In the genomic region with DNA sequence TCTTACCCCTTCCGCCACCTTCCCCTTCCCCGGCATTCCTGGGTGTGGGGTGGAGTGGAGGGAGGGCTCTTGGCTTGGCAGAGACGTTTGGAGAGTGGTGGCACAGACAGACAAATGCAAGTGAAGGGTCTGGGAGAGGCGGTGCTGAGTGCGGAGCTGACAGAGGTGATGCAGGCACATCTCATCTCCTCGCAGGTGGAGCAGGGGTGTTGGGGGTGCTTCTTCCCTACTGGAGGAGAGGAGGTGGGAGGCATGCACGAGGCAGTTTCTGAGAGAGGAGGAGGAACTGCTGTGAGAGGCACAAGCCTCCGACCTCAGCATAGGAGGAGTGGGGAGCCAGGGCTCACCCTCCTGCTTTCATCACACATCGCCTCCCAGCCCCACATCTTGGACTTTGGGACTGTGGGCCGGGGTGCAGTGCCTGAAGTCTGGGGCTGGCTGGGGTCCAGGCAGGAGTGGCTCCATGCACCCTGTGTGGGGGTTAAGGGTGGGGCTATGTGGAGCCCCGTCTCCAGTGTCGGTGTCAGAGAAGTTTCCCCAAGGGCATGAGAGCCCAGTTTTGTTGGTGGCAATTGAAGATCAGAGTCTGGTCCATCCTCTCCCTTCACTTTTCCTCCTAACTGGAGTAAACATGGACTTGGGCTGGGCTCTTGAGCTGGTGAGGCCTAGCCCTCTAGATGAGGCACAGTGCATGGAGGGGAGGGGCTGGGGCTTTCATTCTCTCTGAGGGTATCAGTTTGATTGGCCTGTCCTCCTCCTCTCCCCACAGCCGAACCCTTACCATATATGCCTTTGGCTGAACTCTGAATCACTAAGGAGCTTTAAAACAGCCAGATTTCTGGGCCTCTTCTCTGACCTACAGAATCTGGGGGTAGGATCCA, we compare ENCODE assay signal across 13 cellular contexts. TPM values are rescaled to one million over a fixed set of nuclear protein-coding genes. Genes with fewer than 3 reads are reported as not detected.
DNase-seq lines count a peak whose midpoint lies in the region; ATAC-seq, FAIRE-seq and TF ChIP-seq lines count a peak whose summit lies in the region.
"Had no signal": no experiment of that assay in that cellular context is flagged by ENCODE, and none has a peak within 500 bp of the region (broad histone marks: within the 10 kb centered on the region; RNA-seq: fewer than 3 reads in every experiment).

No MANE protein-coding gene starts in this region.

- H4K5ac ChIP-seq in H1 (ENCODE audit: insufficient read length, low read depth, low read length): no peak overlapping the region

- H3K4ac ChIP-seq in H1 (replicated peaks; ENCODE audit: insufficient read length, low read depth, low read length): no peak overlapping the region

- no peak overlapping the region for H4K91ac ChIP-seq in H1 (replicated peaks; ENCODE audit: insufficient read length, low read length)

- DNase-seq in EH (ENCODE audit: low read depth): peak; percentile 50
- DNase-seq in M059J (ENCODE audit: low read depth): peak; percentile 39
- DNase-seq in H1 (ENCODE audit: low read depth in 1 of 2, low spot score in 2 of 2): no peak
- no peak for DNase-seq in nephron progenitor cell
- DNase-seq in mesothelial cell of epicardium (ENCODE audit: low spot score in 2 of 2, unreplicated experiment in 2 of 2): no peak
- DNase-seq in activated T-cell treated with anti-CD3 and anti-CD28 coated beads, Interleukin-2, amount 50 U/mL, for 24 hours: no peak
- DNase-seq in activated CD4-positive, alpha-beta T cell treated with anti-CD3 and anti-CD28 coated beads for 1 hour: no peak
- DNase-seq: activated T-cell treated with anti-CD3 and anti-CD28 coated beads, Interleukin-2, amount 50 U/mL, for 48 hours; DMS53; NCI-H2171 treated with DMSO at 0.1 percent for 48 hours had no signal

- H3K9me3 ChIP-seq in H1 (ENCODE audit: insufficient read depth in 2 of 2, low read depth in 1 of 2, low read length in 1 of 2): no peaks in the 10 kb centered on the region

- H3K4me3 ChIP-seq in H1 (ENCODE audit: extremely low read depth in 1 of 4, insufficient read depth in 2 of 4, low read depth in 3 of 4, low read length in 4 of 4): no peak overlapping the region; a peak in 1 of 8 replicates

- no peak overlapping the region for H2AFZ ChIP-seq in H1 (ENCODE audit: low read length)

- TF ChIP-seq POLR2A in H1 (IDR thresholded peaks at IDR 0.05; ENCODE audit: control extremely low read depth in 1 of 2, low read depth in 2 of 2, low read length in 2 of 2) (no peak), GM18505 (IDR thresholded peaks at IDR 0.05; ENCODE audit: borderline replicate concordance, extremely low read depth, insufficient read depth, insufficient read length) (no peak)

- H3K18ac ChIP-seq in H1 (ENCODE audit: extremely low read depth, low read length): no peak overlapping the region; the same call in 1 of the 2 replicates

- H3K27ac ChIP-seq in H1 (ENCODE audit: low read depth, low read length): no peak overlapping the region

- H3K27me3 ChIP-seq in H1 (replicated peaks in 1 of 4; ENCODE audit: control insufficient read depth in 3 of 4, extremely low read depth in 1 of 4, insufficient read depth in 3 of 4, low read length in 3 of 4): peaks cover 12 to 36% (median 29%) of the 10 kb centered on the region in 4 experiments

- peak overlapping the region; percentile 29; the same call in 1 of the 2 replicates for H4K8ac ChIP-seq in H1 (ENCODE audit: extremely low read depth, insufficient read depth, low read length)

- TF ChIP-seq CTCF in H1 (IDR thresholded peaks at IDR 0.05; ENCODE audit: control extremely low read depth in 1 of 3, insufficient read depth in 1 of 3, low read depth in 1 of 3, low read length in 3 of 3) (no peak), nephron progenitor cell (IDR thresholded peaks at IDR 0.05) (no peak), mesothelial cell of epicardium (IDR thresholded peaks at IDR 0.05; ENCODE audit: unreplicated experiment) (no peak)

- no peak overlapping the region for H3K56ac ChIP-seq in H1 (replicated peaks; ENCODE audit: insufficient read length, low read depth, low read length)

- H3K4me1 ChIP-seq in H1 (replicated peaks in 1 of 4; ENCODE audit: control insufficient read depth in 3 of 4, insufficient read depth in 4 of 4, low read length in 3 of 4): peaks cover 4 to 29% (median 20%) of the 10 kb centered on the region in 4 experiments

- peak overlapping the region; percentile 81; the same call in 1 of the 2 replicates for H2BK12ac ChIP-seq in H1 (ENCODE audit: low read depth, low read length)

- no peak for ATAC-seq in GM18505 (IDR thresholded peaks at IDR 0.05; ENCODE audit: unreplicated experiment)
- ATAC-seq: activated CD4-positive, CD25-positive, alpha-beta regulatory T cell treated with anti-CD3 and anti-CD28 coated beads, Interleukin-2, amount 50 U/mL, for 24 hours; PC-3 had no signal

- H4K20me1 ChIP-seq in H1 (replicated peaks in 1 of 2; ENCODE audit: control insufficient read depth in 1 of 2, insufficient read depth in 2 of 2, low read length in 2 of 2): no peaks in the 10 kb centered on the region

- H3K79me1 ChIP-seq in H1 (ENCODE audit: low read depth, low read length): no peaks in the 10 kb centered on the region

- no peaks in the 10 kb centered on the region for H3K79me2 ChIP-seq in H1 (ENCODE audit: control insufficient read depth in 1 of 2, insufficient read depth in 2 of 2, low read length in 2 of 2)

- H3K4me3 Mint-ChIP-seq in nephron progenitor cell: peak overlapping the region; percentile 33
- no peak overlapping the region for H3K4me3 Mint-ChIP-seq in mesothelial cell of epicardium
- H3K4me3 Mint-ChIP-seq in activated T-cell treated with anti-CD3 and anti-CD28 coated beads, Interleukin-2, amount 50 U/mL, for 24 hours: no peak overlapping the region

- H3K36me3 ChIP-seq in H1 (ENCODE audit: control insufficient read depth in 2 of 4, insufficient read depth in 4 of 4, low read length in 3 of 4): no peaks in the 10 kb centered on the region

- peak overlapping the region; percentile 34 to 65; a peak in 2 of 4 replicates for H3K4me2 ChIP-seq in H1 (ENCODE audit: insufficient read depth in 1 of 2, low read depth in 2 of 2, low read length in 2 of 2)

- H2BK15ac ChIP-seq in H1 (ENCODE audit: low read length): peak overlapping the region; percentile 92; the same call in 1 of the 2 replicates

- H2BK5ac ChIP-seq in H1 (ENCODE audit: low read depth, low read length): no peak overlapping the region

- no peak overlapping the region for H2AK5ac ChIP-seq in H1 (ENCODE audit: low read depth, low read length)

- H3K14ac ChIP-seq in H1 (ENCODE audit: insufficient read length): no peak overlapping the region

- no peaks in the 10 kb centered on the region for H3K36me3 Mint-ChIP-seq in nephron progenitor cell (ENCODE audit: low read depth)
- H3K36me3 Mint-ChIP-seq in mesothelial cell of epicardium: no peaks in the 10 kb centered on the region
- no peaks in the 10 kb centered on the region for H3K36me3 Mint-ChIP-seq in activated T-cell treated with anti-CD3 and anti-CD28 coated beads, Interleukin-2, amount 50 U/mL, for 24 hours (ENCODE audit: low read depth)

- POLR2A ChIA-PET in H1 (lab: Charles Lee; ENCODE audit: partially characterized antibody): interaction anchor here (1.0 to 2.1 kb wide), 6 partner anchors 9 to 103 kb away, joined by 3 to 7 read pairs (median 4); no protein-coding TSS in a partner anchor

- no peak overlapping the region for H2BK20ac ChIP-seq in H1 (ENCODE audit: low read length)

- WGBS in H1 (ENCODE audit: extremely low coverage in 1 of 2, insufficient coverage in 1 of 2, insufficient read length in 1 of 2, insufficient replicate concordance in 2 of 2, low coverage in 1 of 2, low lambda C conversion rate in 2 of 2, missing lambda C conversion rate in 1 of 2), 2 experiments: 81% methylated on average over 11 of the region's 13 CpGs; no CpG with 5 or more reads in 1 of the 2 experiments

- FAIRE-seq in H1 (lab: Jason Lieb, UNC): no peak

- CTCF ChIA-PET in H1 (lab: Charles Lee; ENCODE audit: partially characterized antibody): interaction anchor here (0.8 to 3.2 kb wide), 9 partner anchors 9 to 68 kb away, joined by 3 to 12 read pairs (median 5); partner anchors contain the start of gene SLC22A7

- H3K9me3 Mint-ChIP-seq in nephron progenitor cell (no peaks in the 10 kb centered on the region), mesothelial cell of epicardium (no peaks in the 10 kb centered on the region)
- no peaks in the 10 kb centered on the region for H3K9me3 Mint-ChIP-seq in activated T-cell treated with anti-CD3 and anti-CD28 coated beads, Interleukin-2, amount 50 U/mL, for 24 hours

- H3K9ac ChIP-seq in H1 (replicated peaks in 1 of 4; ENCODE audit: extremely low read depth in 1 of 4, low read depth in 3 of 4, low read length in 3 of 4): no peak overlapping the region

- peaks cover 71% of the 10 kb centered on the region for H3K4me1 Mint-ChIP-seq in nephron progenitor cell
- H3K4me1 Mint-ChIP-seq in mesothelial cell of epicardium: peaks cover 21% of the 10 kb centered on the region
- peaks cover 11% of the 10 kb centered on the region for H3K4me1 Mint-ChIP-seq in activated T-cell treated with anti-CD3 and anti-CD28 coated beads, Interleukin-2, amount 50 U/mL, for 24 hours (ENCODE audit: low read depth)

- no peak for TF ChIP-seq EP300 in H1 (IDR thresholded peaks at IDR 0.05; ENCODE audit: borderline replicate concordance in 1 of 2, low read depth in 2 of 2, low read length in 2 of 2)

- H2BK120ac ChIP-seq in H1 (replicated peaks; ENCODE audit: low read depth, low read length): no peak overlapping the region

- peaks cover 11% of the 10 kb centered on the region for H3K23me2 ChIP-seq in H1 (ENCODE audit: low read depth, low read length)

- TF ChIP-seq RAD21 in H1 (IDR thresholded peaks at IDR 0.05 in 1 of 2, conservative IDR thresholded peaks at IDR 0.05 in 1 of 2; ENCODE audit: low read depth in 2 of 2, low read length in 2 of 2): no peak

- no peak overlapping the region for H3K23ac ChIP-seq in H1 (ENCODE audit: insufficient read length)

- H3K27ac Mint-ChIP-seq in nephron progenitor cell (no peak overlapping the region), mesothelial cell of epicardium (no peak overlapping the region)
- H3K27ac Mint-ChIP-seq in activated T-cell treated with anti-CD3 and anti-CD28 coated beads, Interleukin-2, amount 50 U/mL, for 24 hours: no peak overlapping the region

- peaks cover 60% of the 10 kb centered on the region for H3K27me3 Mint-ChIP-seq in nephron progenitor cell (ENCODE audit: low read depth, poor library complexity)
- peaks cover 74% of the 10 kb centered on the region for H3K27me3 Mint-ChIP-seq in mesothelial cell of epicardium (ENCODE audit: low read depth)
- peaks cover 49% of the 10 kb centered on the region for H3K27me3 Mint-ChIP-seq in activated T-cell treated with anti-CD3 and anti-CD28 coated beads, Interleukin-2, amount 50 U/mL, for 24 hours

RNA-seq across cellular contexts. Expression of gene SLC22A7, which starts 20.2 kb away (rescaled TPM):
- total RNA-seq in M059J (2014; rRNA removed; shearing (Covaris generic)): not detected in 2 replicates
- not detected in 2 replicates for total RNA-seq in H1 (2021; fragmentation: NEBNext Ultra II Directional; extraction: Animal tissue kit (Norgen Biotek cat#: 25700))
- not detected in 2 replicates for polyA plus RNA-seq in H1 (2011; rRNA removed)
- polyA plus RNA-seq in H1 (2011; cell fraction: cytosol; rRNA removed): not detected
- polyA plus RNA-seq in H1 (2011; cell fraction: nucleus; rRNA removed): not detected
- polyA plus RNA-seq in H1 (2012, experiment 1 of 2): 0.13 to 0.58 TPM (median 0.47 TPM) in 3 of 4 replicates, not detected in the other
- 0.22 TPM for polyA plus RNA-seq in H1 (2012, experiment 2 of 2)
- polyA plus RNA-seq in H1 (2013, experiment 1 of 2): not detected
- polyA plus RNA-seq in H1 (2013, experiment 2 of 2): not detected
- not detected in 2 replicates for polyA minus RNA-seq in H1 (2011; rRNA and poly(A)+ RNA removed)
- polyA minus RNA-seq in H1 (2011; cell fraction: cytosol; rRNA and poly(A)+ RNA removed): not detected
- not detected for polyA minus RNA-seq in H1 (2011; cell fraction: nucleus; rRNA and poly(A)+ RNA removed)
- total RNA-seq in mesothelial cell of epicardium: not detected in 3 replicates
- total RNA-seq: PC-3 had no signal

RNA-seq across cellular contexts. Expression of gene CRIP3, which starts 30.7 kb away (rescaled TPM):
- not detected in 2 replicates for total RNA-seq in M059J (2014; rRNA removed; shearing (Covaris generic))
- 37.6 and 46.3 TPM in 2 replicates for total RNA-seq in H1 (2021; fragmentation: NEBNext Ultra II Directional; extraction: Animal tissue kit (Norgen Biotek cat#: 25700))
- 34.0 and 38.7 TPM in 2 replicates for polyA plus RNA-seq in H1 (2011; rRNA removed)
- 46.8 TPM for polyA plus RNA-seq in H1 (2011; cell fraction: cytosol; rRNA removed)
- 124 TPM for polyA plus RNA-seq in H1 (2011; cell fraction: nucleus; rRNA removed)
- 39.4 to 44.3 TPM (median 42.3 TPM) in 4 replicates for polyA plus RNA-seq in H1 (2012, experiment 1 of 2)
- polyA plus RNA-seq in H1 (2012, experiment 2 of 2): 30.4 TPM
- polyA plus RNA-seq in H1 (2013, experiment 1 of 2): 40.4 TPM
- polyA plus RNA-seq in H1 (2013, experiment 2 of 2): 36.5 TPM
- polyA minus RNA-seq in H1 (2011; rRNA and poly(A)+ RNA removed): 22.8 and 23.5 TPM in 2 replicates
- 17.9 TPM for polyA minus RNA-seq in H1 (2011; cell fraction: cytosol; rRNA and poly(A)+ RNA removed)
- 22.5 TPM for polyA minus RNA-seq in H1 (2011; cell fraction: nucleus; rRNA and poly(A)+ RNA removed)
- 2.2 to 3.4 TPM (median 2.9 TPM) in 3 replicates for total RNA-seq in mesothelial cell of epicardium

RNA-seq across cellular contexts. Expression of gene TTBK1, which starts 34.6 kb away (rescaled TPM):
- under 0.01 TPM in 1 of 2 replicates, not detected in the other for total RNA-seq in M059J (2014; rRNA removed; shearing (Covaris generic))
- 1.5 and 1.6 TPM in 2 replicates for total RNA-seq in H1 (2021; fragmentation: NEBNext Ultra II Directional; extraction: Animal tissue kit (Norgen Biotek cat#: 25700))
- 0.53 and 0.63 TPM in 2 replicates for polyA plus RNA-seq in H1 (2011; rRNA removed)
- polyA plus RNA-seq in H1 (2011; cell fraction: cytosol; rRNA removed): 0.70 TPM
- 1.9 TPM for polyA plus RNA-seq in H1 (2011; cell fraction: nucleus; rRNA removed)
- polyA plus RNA-seq in H1 (2012, experiment 1 of 2): 0.68 to 1.1 TPM (median 0.97 TPM) in 4 replicates
- 0.50 TPM for polyA plus RNA-seq in H1 (2012, experiment 2 of 2)
- polyA plus RNA-seq in H1 (2013, experiment 1 of 2): 0.26 TPM
- polyA plus RNA-seq in H1 (2013, experiment 2 of 2): 0.22 TPM
- 0.60 and 0.76 TPM in 2 replicates for polyA minus RNA-seq in H1 (2011; rRNA and poly(A)+ RNA removed)
- 0.66 TPM for polyA minus RNA-seq in H1 (2011; cell fraction: cytosol; rRNA and poly(A)+ RNA removed)
- 1.1 TPM for polyA minus RNA-seq in H1 (2011; cell fraction: nucleus; rRNA and poly(A)+ RNA removed)
- total RNA-seq in mesothelial cell of epicardium: 0.29 to 0.34 TPM (median 0.29 TPM) in 3 replicates
- total RNA-seq: PC-3 had no signal

RNA-seq across cellular contexts. Expression of gene DNPH1, which starts 48.6 kb away (rescaled TPM):
- 19.3 and 24.3 TPM in 2 replicates for total RNA-seq in M059J (2014; rRNA removed; shearing (Covaris generic))
- total RNA-seq in H1 (2021; fragmentation: NEBNext Ultra II Directional; extraction: Animal tissue kit (Norgen Biotek cat#: 25700)): 33.9 and 37.2 TPM in 2 replicates
- 134 and 168 TPM in 2 replicates for polyA plus RNA-seq in H1 (2011; rRNA removed)
- 125 TPM for polyA plus RNA-seq in H1 (2011; cell fraction: cytosol; rRNA removed)
- 70.6 TPM for polyA plus RNA-seq in H1 (2011; cell fraction: nucleus; rRNA removed)
- polyA plus RNA-seq in H1 (2012, experiment 1 of 2): 48.8 to 75.5 TPM (median 71.2 TPM) in 4 replicates
- 54.9 TPM for polyA plus RNA-seq in H1 (2012, experiment 2 of 2)
- 53.9 TPM for polyA plus RNA-seq in H1 (2013, experiment 1 of 2)
- polyA plus RNA-seq in H1 (2013, experiment 2 of 2): 54.5 TPM
- polyA minus RNA-seq in H1 (2011; rRNA and poly(A)+ RNA removed): 7.8 and 8.3 TPM in 2 replicates
- polyA minus RNA-seq in H1 (2011; cell fraction: cytosol; rRNA and poly(A)+ RNA removed): 11.4 TPM
- polyA minus RNA-seq in H1 (2011; cell fraction: nucleus; rRNA and poly(A)+ RNA removed): 24.6 TPM
- 49.0 to 52.3 TPM (median 49.4 TPM) in 3 replicates for total RNA-seq in mesothelial cell of epicardium

Comparison
In these comparisons a context has a peak if more than half of its experiments do, and no peak if none do; other contexts are left out.
1. DNase-seq: peak in EH (single experiment) and M059J (single experiment); none in H1 (0 of 2), nephron progenitor cell (single experiment), mesothelial cell of epicardium (0 of 2), activated T-cell treated with anti-CD3 and anti-CD28 coated beads, Interleukin-2, amount 50 U/mL, for 24 hours (single experiment) and activated CD4-positive, alpha-beta T cell treated with anti-CD3 and anti-CD28 coated beads for 1 hour (single experiment).